Comparison of ENCODE assay signal across 17 cellular contexts in genomic region chr7:129047761-129048160, GRCh38.
"Had no signal": no experiment of that assay in that cellular context is flagged by ENCODE, and none has a peak within 500 bp of the region (broad histone marks: within the 10 kb centered on the region; RNA-seq: fewer than 3 reads in every experiment).

No MANE protein-coding gene starts in this region.

- DNase-seq: activated CD4-positive, alpha-beta T cell treated with anti-CD3 and anti-CD28 coated beads for 1 hour; activated CD4-positive, alpha-beta T cell treated with anti-CD3 and anti-CD28 coated beads, Interleukin-2, amount 50 U/mL, for 48 hours; activated effector memory CD4-positive, alpha-beta T cell treated with anti-CD3 and anti-CD28 coated beads, Interleukin-2, amount 50 U/mL, for 16 hours; adrenal gland; body of pancreas; caudate nucleus; hippocampal formation; left ventricle myocardium superior; nucleus accumbens; right cardiac atrium; spleen; T-cell; T-helper 9 cell had no signal

- FAIRE-seq: colon had no signal

- ATAC-seq: body of pancreas; esophagus mucosa; left ventricle myocardium superior; natural killer cell treated with Interleukin-12 subunit alpha and Interleukin-12 subunit beta and Interleukin-15 and Interleukin-18, amount 100 ng/mL, for 72 hours; right cardiac atrium; T-cell had no signal

- H3K4me3 ChIP-seq: adrenal gland, body of pancreas, spleen, suprapubic skin had no signal

- H3K27me3 ChIP-seq: adrenal gland, body of pancreas, spleen, suprapubic skin had no signal

- H3K9me3 ChIP-seq: adrenal gland, body of pancreas, spleen, suprapubic skin had no signal

- H3K27ac ChIP-seq: adrenal gland, body of pancreas, spleen, suprapubic skin had no signal

- H3K36me3 ChIP-seq: adrenal gland, suprapubic skin had no signal
